In genomic region chr9:123604861-123605260, GRCh38 we compare ENCODE assay signal across 26 cellular contexts.
"Had no signal": no experiment of that assay in that cellular context is flagged by ENCODE, and none has a peak within 500 bp of the region (broad histone marks: within the 10 kb centered on the region; RNA-seq: fewer than 3 reads in every experiment).

No MANE protein-coding gene starts in this region.

- ATAC-seq: activated CD8-positive, alpha-beta T cell treated with anti-CD3 and anti-CD28 coated beads for 36 hours; activated naive CD8-positive, alpha-beta T cell treated with anti-CD3 and anti-CD28 coated beads, Interleukin-2, amount 50 U/mL, for 24 hours had no signal

- H3K36me3 ChIP-seq: cardiac muscle cell had no signal

- H3K4me1 ChIP-seq: ascending aorta had no signal

- H3K4me3 ChIP-seq: ascending aorta, cardiac muscle cell had no signal

- DNase-seq: activated B cell treated with CpG ODN at 0.5 μM for 24 hours; activated CD4-positive, alpha-beta memory T cell treated with anti-CD3 and anti-CD28 coated beads for 36 hours; activated CD4-positive, alpha-beta T cell treated with anti-CD3 and anti-CD28 coated beads for 4 hours; activated CD4-positive, alpha-beta T cell treated with anti-CD3 and anti-CD28 coated beads, Interleukin-2, amount 10 ng/mL, durations not matched to agents 24 days and 14 days; activated CD4-positive, alpha-beta T cell treated with anti-CD3 and anti-CD28 coated beads, Interleukin-2, amount 50 U/mL, for 1 hour; activated CD4-positive, alpha-beta T cell treated with anti-CD3 and anti-CD28 coated beads, Interleukin-2, amount 50 U/mL, for 4 hours; activated CD4-positive, CD25-positive, alpha-beta regulatory T cell treated with anti-CD3 and anti-CD28 coated beads, Interleukin-2, amount 50 U/mL, for 72 hours; activated CD8-positive, alpha-beta memory T cell treated with anti-CD3 and anti-CD28 coated beads, Interleukin-2, amount 50 U/mL, for 4 hours; activated CD8-positive, alpha-beta T cell treated with anti-CD3 and anti-CD28 coated beads for 36 hours; activated effector memory CD4-positive, alpha-beta T cell treated with Interleukin-2 at 50 U/mL for 16 hours; activated gamma-delta T cell; activated naive CD4-positive, alpha-beta T cell treated with anti-CD3 and anti-CD28 coated beads, Interleukin-2, amount 10 ng/mL, durations not matched to agents 7 days and 5 days; activated naive CD4-positive, alpha-beta T cell treated with Interleukin-2 at 50 U/mL for 16 hours; activated naive CD8-positive, alpha-beta T cell treated with anti-CD3 and anti-CD28 coated beads, Interleukin-2, amount 10 ng/mL, durations not matched to agents 7 days and 5 days; activated naive CD8-positive, alpha-beta T cell treated with anti-CD3 and anti-CD28 coated beads, Interleukin-2, amount 50 U/mL, for 24 hours; activated T-cell treated with anti-CD3 and anti-CD28 coated beads, Interleukin-2, amount 50 U/mL, for 24 hours; activated T-cell treated with anti-CD3 and anti-CD28 coated beads, Interleukin-2, amount 50 U/mL, for 48 hours; amygdala; anterior cingulate cortex; caudate nucleus; cerebellar nuclear complex; T-helper 2 cell; T-helper 9 cell had no signal

- H3K27me3 ChIP-seq: ascending aorta, cardiac muscle cell had no signal

- H3K9me3 ChIP-seq: ascending aorta had no signal

- H3K27ac ChIP-seq: ascending aorta, cardiac muscle cell, VCaP had no signal
